Comparison of ENCODE assay signal across 32 cellular contexts in the genomic region with DNA sequence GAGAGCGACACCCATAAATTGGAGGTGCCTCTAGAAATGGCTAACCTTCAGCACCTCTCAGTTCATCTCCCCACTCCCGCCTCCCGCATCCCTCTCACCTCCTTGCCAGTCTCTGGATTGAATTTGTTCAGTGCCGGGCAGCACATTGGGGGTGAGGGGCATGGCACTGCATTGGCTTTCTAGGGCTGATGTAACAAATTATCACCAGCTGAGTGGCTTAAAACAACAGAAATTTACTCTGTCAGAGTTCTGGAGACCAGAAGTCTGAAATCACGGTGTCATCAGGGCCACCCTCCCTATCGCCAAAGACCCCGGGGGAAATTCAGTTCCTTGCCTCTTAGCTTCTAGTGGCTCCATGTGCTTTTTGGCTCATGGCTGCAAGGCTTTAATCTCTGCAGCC.
"Had no signal": no experiment of that assay in that cellular context is flagged by ENCODE, and none has a peak within 500 bp of the region (broad histone marks: within the 10 kb centered on the region; RNA-seq: fewer than 3 reads in every experiment).

No MANE protein-coding gene starts in this region.

- DNase-seq: activated CD4-positive, alpha-beta memory T cell treated with anti-CD3 and anti-CD28 coated beads for 36 hours; activated CD4-positive, alpha-beta T cell treated with anti-CD3 and anti-CD28 coated beads for 36 hours; activated CD4-positive, alpha-beta T cell treated with anti-CD3 and anti-CD28 coated beads, Interleukin-2, amount 10 ng/mL, durations not matched to agents 24 days and 14 days; activated CD4-positive, CD25-positive, alpha-beta regulatory T cell; activated CD4-positive, CD25-positive, alpha-beta regulatory T cell treated with anti-CD3 and anti-CD28 coated beads, Interleukin-2, amount 50 U/mL, for 72 hours; activated CD8-positive, alpha-beta memory T cell treated with anti-CD3 and anti-CD28 coated beads, Interleukin-2, amount 10 ng/mL, durations not matched to agents 7 days and 5 days; activated CD8-positive, alpha-beta memory T cell treated with anti-CD3 and anti-CD28 coated beads, Interleukin-2, amount 50 U/mL, for 4 hours; activated CD8-positive, alpha-beta T cell treated with anti-CD3 and anti-CD28 coated beads, Interleukin-2, amount 10 ng/mL, durations not matched to agents 7 days and 5 days; activated gamma-delta T cell; activated naive CD4-positive, alpha-beta T cell; activated naive CD4-positive, alpha-beta T cell treated with anti-CD3 and anti-CD28 coated beads, Interleukin-2, amount 10 ng/mL, durations not matched to agents 7 days and 5 days; activated naive CD8-positive, alpha-beta T cell treated with anti-CD3 and anti-CD28 coated beads, Interleukin-2, amount 10 ng/mL, durations not matched to agents 7 days and 5 days; activated T-cell treated with anti-CD3 and anti-CD28 coated beads, Interleukin-2, amount 50 U/mL, for 1 hour; activated T-cell treated with anti-CD3 and anti-CD28 coated beads, Interleukin-2, amount 50 U/mL, for 48 hours; central memory CD4-positive, alpha-beta T cell; cortex of kidney; effector CD8-positive, alpha-beta T cell; esophagus squamous epithelium; foreskin melanocyte; T-helper 1 cell; T-helper 17 cell; T1000; WERI-Rb-1 had no signal

- H3K27me3 ChIP-seq: ascending aorta, breast epithelium, cardiac muscle cell had no signal

- H3K4me1 ChIP-seq: ascending aorta, breast epithelium, gastroesophageal sphincter had no signal

- H3K9me3 Mint-ChIP-seq: activated CD4-positive, alpha-beta memory T cell treated with anti-CD3 and anti-CD28 coated beads for 36 hours; activated naive CD4-positive, alpha-beta T cell treated with anti-CD3 and anti-CD28 coated beads, Interleukin-2, amount 10 ng/mL, durations not matched to agents 7 days and 5 days; activated T-helper 1 cell treated with anti-CD3 and anti-CD28 coated beads, Interleukin-12 subunit alpha, Interleukin-12 subunit beta, Interleukin-2, Interleukin-4 antibody, amounts not matched to agents 30 ng/mL and 10 ng/mL and 1 ng/mL, durations not matched to agents 14 hours and 24 hours and 36 hours had no signal

- H3K4me1 Mint-ChIP-seq: activated CD4-positive, alpha-beta T cell treated with anti-CD3 and anti-CD28 coated beads for 36 hours had no signal

- H3K4me3 Mint-ChIP-seq: activated CD4-positive, alpha-beta memory T cell treated with anti-CD3 and anti-CD28 coated beads for 36 hours; activated CD4-positive, alpha-beta T cell treated with anti-CD3 and anti-CD28 coated beads for 36 hours; activated CD4-positive, alpha-beta T cell treated with anti-CD3 and anti-CD28 coated beads, Interleukin-2, amount 10 ng/mL, durations not matched to agents 24 days and 14 days; activated CD8-positive, alpha-beta memory T cell treated with anti-CD3 and anti-CD28 coated beads, Interleukin-2, amount 10 ng/mL, durations not matched to agents 7 days and 5 days; activated CD8-positive, alpha-beta T cell treated with anti-CD3 and anti-CD28 coated beads, Interleukin-2, amount 10 ng/mL, durations not matched to agents 7 days and 5 days; activated naive CD4-positive, alpha-beta T cell treated with anti-CD3 and anti-CD28 coated beads, Interleukin-2, amount 10 ng/mL, durations not matched to agents 7 days and 5 days; activated naive CD8-positive, alpha-beta T cell treated with anti-CD3 and anti-CD28 coated beads, Interleukin-2, amount 10 ng/mL, durations not matched to agents 7 days and 5 days; activated T-helper 1 cell treated with anti-CD3 and anti-CD28 coated beads, Interleukin-12 subunit alpha, Interleukin-12 subunit beta, Interleukin-2, Interleukin-4 antibody, amounts not matched to agents 30 ng/mL and 10 ng/mL and 1 ng/mL, durations not matched to agents 14 hours and 24 hours and 36 hours; brain; T-helper 17 cell; T-helper 2 cell treated with Interferon-gamma antibody and Interleukin-4, amounts not matched to agents 5 μg/mL and 100 μg/mL, for 36 hours had no signal

- H3K27ac ChIP-seq: ascending aorta, breast epithelium, cardiac muscle cell, epithelial cell of prostate, esophagus squamous epithelium, gastroesophageal sphincter, WERI-Rb-1 had no signal

- H3K27me3 Mint-ChIP-seq: activated CD4-positive, alpha-beta memory T cell treated with anti-CD3 and anti-CD28 coated beads for 36 hours had no signal

- H3K9me3 ChIP-seq: ascending aorta, breast epithelium, esophagus squamous epithelium, gastroesophageal sphincter had no signal

- H3K36me3 Mint-ChIP-seq: activated CD4-positive, alpha-beta memory T cell treated with anti-CD3 and anti-CD28 coated beads for 36 hours; activated naive CD8-positive, alpha-beta T cell treated with anti-CD3 and anti-CD28 coated beads, Interleukin-2, amount 10 ng/mL, durations not matched to agents 7 days and 5 days; brain had no signal

- H3K4me3 ChIP-seq: ascending aorta, breast epithelium, cardiac muscle cell, esophagus squamous epithelium, gastroesophageal sphincter had no signal

- H3K27ac Mint-ChIP-seq: activated CD4-positive, alpha-beta memory T cell treated with anti-CD3 and anti-CD28 coated beads for 36 hours; activated CD4-positive, alpha-beta T cell treated with anti-CD3 and anti-CD28 coated beads for 36 hours; activated CD4-positive, alpha-beta T cell treated with anti-CD3 and anti-CD28 coated beads, Interleukin-2, amount 10 ng/mL, durations not matched to agents 24 days and 14 days; activated CD8-positive, alpha-beta memory T cell treated with anti-CD3 and anti-CD28 coated beads, Interleukin-2, amount 10 ng/mL, durations not matched to agents 7 days and 5 days; activated CD8-positive, alpha-beta T cell treated with anti-CD3 and anti-CD28 coated beads, Interleukin-2, amount 10 ng/mL, durations not matched to agents 7 days and 5 days; activated naive CD4-positive, alpha-beta T cell treated with anti-CD3 and anti-CD28 coated beads, Interleukin-2, amount 10 ng/mL, durations not matched to agents 7 days and 5 days; activated naive CD8-positive, alpha-beta T cell treated with anti-CD3 and anti-CD28 coated beads, Interleukin-2, amount 10 ng/mL, durations not matched to agents 7 days and 5 days; activated T-helper 1 cell treated with anti-CD3 and anti-CD28 coated beads, Interleukin-12 subunit alpha, Interleukin-12 subunit beta, Interleukin-2, Interleukin-4 antibody, amounts not matched to agents 30 ng/mL and 10 ng/mL and 1 ng/mL, durations not matched to agents 14 hours and 24 hours and 36 hours; brain; T-helper 17 cell; T-helper 2 cell treated with Interferon-gamma antibody and Interleukin-4, amounts not matched to agents 5 μg/mL and 100 μg/mL, for 36 hours had no signal

- ATAC-seq: activated CD4-positive, alpha-beta T cell treated with anti-CD3 and anti-CD28 coated beads for 36 hours; activated CD8-positive, alpha-beta memory T cell treated with anti-CD3 and anti-CD28 coated beads, Interleukin-2, amount 10 ng/mL, durations not matched to agents 7 days and 5 days; activated CD8-positive, alpha-beta T cell treated with anti-CD3 and anti-CD28 coated beads, Interleukin-2, amount 10 ng/mL, durations not matched to agents 7 days and 5 days; activated naive CD4-positive, alpha-beta T cell treated with anti-CD3 and anti-CD28 coated beads, Interleukin-2, amount 50 U/mL, for 72 hours; gastroesophageal sphincter; T-helper 17 cell had no signal

- H3K36me3 ChIP-seq: ascending aorta, breast epithelium, cardiac muscle cell, esophagus squamous epithelium, gastroesophageal sphincter, WERI-Rb-1 had no signal
